In genomic region chr1:220690140-220691038, GRCh38 we compare ENCODE assay signal across 1 cellular context.
TF ChIP-seq lines count a peak whose summit lies in the region.

Gene C1orf115 (plus strand): TSS chr1:220690363. CDS start chr1:220690403, 40 bp downstream.

TF ChIP-seq in HepG2, 621 proteins besides CTCF, POLR2A, EP300 and RAD21 (continued from another document and continues in another):
- peak; percentile 89 for TF ChIP-seq ZNF142 (CRISPR knock-in tag; IDR thresholded peaks at IDR 0.05)
- peak; percentile 86; the same call in 1 of the 2 replicates for TF ChIP-seq MTA1 (CRISPR knock-in tag; IDR thresholded peaks at IDR 0.05; ENCODE audit: borderline replicate concordance)
- TF ChIP-seq ZNF598 (CRISPR knock-in tag; IDR thresholded peaks at IDR 0.05; ENCODE audit: borderline replicate concordance): 0 out of 2 replicates have a peak, but pooled peaks have one; percentile 32
- TF ChIP-seq NFE2L1 (CRISPR knock-in tag; IDR thresholded peaks at IDR 0.05; ENCODE audit: borderline replicate concordance): no peak
- TF ChIP-seq SRSF9 (IDR thresholded peaks at IDR 0.05; ENCODE audit: borderline replicate concordance, insufficient read depth, low read depth, low read length, poor library complexity, severe bottlenecking): no peak
- no peak for TF ChIP-seq CC2D1A (CRISPR knock-in tag; IDR thresholded peaks at IDR 0.05)
- TF ChIP-seq AGO2 (optimal IDR thresholded peaks at IDR 0.05; ENCODE audit: low read depth, low read length): no peak
- no peak for TF ChIP-seq EHMT2 (IDR thresholded peaks at IDR 0.05; ENCODE audit: borderline replicate concordance, low read depth, low read length)
- peak; percentile 71 for TF ChIP-seq ZFP36L1 (CRISPR knock-in tag; IDR thresholded peaks at IDR 0.05)
- TF ChIP-seq DMTF1 (CRISPR knock-in tag; IDR thresholded peaks at IDR 0.05): no peak
- TF ChIP-seq ZNF431 (CRISPR knock-in tag; IDR thresholded peaks at IDR 0.05; ENCODE audit: borderline replicate concordance, low read depth): peak; percentile 89
- 0 out of 2 replicates have a peak, but pooled peaks have one; percentile 46 for TF ChIP-seq ZNF34 (CRISPR knock-in tag; IDR thresholded peaks at IDR 0.05; ENCODE audit: borderline replicate concordance)
- TF ChIP-seq ZNF704 (CRISPR knock-in tag; IDR thresholded peaks at IDR 0.05; ENCODE audit: borderline replicate concordance): no peak
- TF ChIP-seq ZNF788 (CRISPR knock-in tag; IDR thresholded peaks at IDR 0.05; ENCODE audit: borderline replicate concordance): peak; percentile 82; the same call in 1 of the 2 replicates
- TF ChIP-seq PAXIP1 (CRISPR knock-in tag; conservative IDR thresholded peaks at IDR 0.05): peak; percentile 75
- TF ChIP-seq ZBTB10 (CRISPR knock-in tag; IDR thresholded peaks at IDR 0.05; ENCODE audit: borderline replicate concordance): no peak
- TF ChIP-seq CBX2 (IDR thresholded peaks at IDR 0.05; ENCODE audit: low read depth, low read length): no peak
- TF ChIP-seq CBX2 (CRISPR knock-in tag; IDR thresholded peaks at IDR 0.05; ENCODE audit: low read depth): no peak
- TF ChIP-seq ZNF792 (CRISPR knock-in tag; IDR thresholded peaks at IDR 0.05): peak; percentile 79
- TF ChIP-seq ZNF329 (CRISPR knock-in tag; IDR thresholded peaks at IDR 0.05; ENCODE audit: low read depth): no peak
- TF ChIP-seq KDM5B (CRISPR knock-in tag; IDR thresholded peaks at IDR 0.05; ENCODE audit: borderline replicate concordance): peak; percentile 85; the same call in 1 of the 2 replicates
- no peak for TF ChIP-seq TBX3 (IDR thresholded peaks at IDR 0.05; ENCODE audit: borderline replicate concordance)
- peak; percentile 50 for TF ChIP-seq FOSL2 (CRISPR knock-in tag; IDR thresholded peaks at IDR 0.05)
- no peak for TF ChIP-seq ZNF737 (CRISPR knock-in tag; IDR thresholded peaks at IDR 0.05; ENCODE audit: borderline replicate concordance)
- TF ChIP-seq RFX3 (CRISPR knock-in tag; IDR thresholded peaks at IDR 0.05): no peak
- no peak for TF ChIP-seq HMGXB3 (CRISPR knock-in tag; IDR thresholded peaks at IDR 0.05; ENCODE audit: borderline replicate concordance)
- TF ChIP-seq ELF1 (CRISPR knock-in tag; IDR thresholded peaks at IDR 0.05): no peak
- no peak for TF ChIP-seq HIVEP1 (CRISPR knock-in tag; IDR thresholded peaks at IDR 0.05)
- peak; percentile 85; the same call in 1 of the 2 replicates for TF ChIP-seq KMT2A (CRISPR knock-in tag; IDR thresholded peaks at IDR 0.05)
- TF ChIP-seq ZBTB14 (CRISPR knock-in tag; IDR thresholded peaks at IDR 0.05): 0 out of 2 replicates have a peak, but pooled peaks have one; percentile 29
- no peak for TF ChIP-seq RAD51 (IDR thresholded peaks at IDR 0.05; ENCODE audit: borderline replicate concordance)
- TF ChIP-seq ZNF652 (CRISPR knock-in tag; IDR thresholded peaks at IDR 0.05; ENCODE audit: borderline replicate concordance, low read depth): no peak
- TF ChIP-seq ZSCAN31 (CRISPR knock-in tag; IDR thresholded peaks at IDR 0.05; ENCODE audit: low read depth): peak; percentile 92
- TF ChIP-seq NFE2L2 (IDR thresholded peaks at IDR 0.05; ENCODE audit: low read length): no peak
- TF ChIP-seq ADNP (CRISPR knock-in tag; IDR thresholded peaks at IDR 0.05): 0 out of 2 replicates have a peak, but pooled peaks have one; percentile 46
- TF ChIP-seq ZNF775 (CRISPR knock-in tag; IDR thresholded peaks at IDR 0.05; ENCODE audit: borderline replicate concordance): no peak
- TF ChIP-seq TCF12 (IDR thresholded peaks at IDR 0.05): no peak
- TF ChIP-seq TCF12 (CRISPR knock-in tag; IDR thresholded peaks at IDR 0.05): peak; percentile 81; the same call in 1 of the 2 replicates
- peak; percentile 71; the same call in 1 of the 2 replicates for TF ChIP-seq BRD4 (CRISPR knock-in tag; IDR thresholded peaks at IDR 0.05)
- peak; percentile 68; the same call in 1 of the 2 replicates for TF ChIP-seq SPEN (CRISPR knock-in tag; IDR thresholded peaks at IDR 0.05; ENCODE audit: low read depth)
- TF ChIP-seq RARA (CRISPR knock-in tag; IDR thresholded peaks at IDR 0.05): peak; percentile 46
